Comparison of ENCODE assay signal across 8 cellular contexts in the genomic region with DNA sequence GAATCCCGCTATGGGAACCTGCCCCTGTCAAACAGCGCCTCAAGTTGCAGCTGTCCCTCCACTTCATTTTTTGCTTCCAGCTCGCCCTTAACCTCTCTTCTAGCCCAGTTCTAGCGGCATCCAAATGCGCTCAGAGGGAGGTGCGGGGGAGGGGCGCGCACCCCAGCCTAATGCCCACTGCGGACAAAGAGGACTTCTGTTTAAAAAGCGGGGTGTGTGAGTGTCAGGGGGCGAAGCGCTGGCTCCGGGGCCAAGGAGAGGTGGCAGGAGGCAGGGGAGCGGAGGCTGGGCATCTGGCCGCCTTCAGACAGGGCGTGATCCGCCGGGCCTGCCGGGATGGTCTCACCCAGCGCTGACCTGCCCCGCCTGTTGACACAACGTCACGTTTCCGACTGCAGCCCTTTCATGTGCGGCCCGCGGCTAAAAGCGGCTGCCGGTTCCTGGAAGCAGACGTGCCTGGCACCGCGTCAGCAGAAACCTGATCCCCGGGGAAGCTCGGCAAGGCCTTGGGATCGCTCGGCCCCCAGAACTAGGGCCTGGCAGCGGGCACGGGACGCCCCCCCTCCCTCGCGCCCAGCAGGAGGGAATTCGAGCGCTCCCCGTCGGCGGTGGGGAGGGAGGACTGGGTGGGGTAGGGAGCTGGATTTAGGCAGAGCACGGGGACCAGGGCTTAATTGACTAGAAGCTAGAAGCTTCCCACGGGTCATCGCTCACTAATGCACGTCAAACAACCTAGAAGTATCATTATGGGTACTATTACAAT. TPM values are rescaled to one million over a fixed set of nuclear protein-coding genes. Genes with fewer than 3 reads are reported as not detected.
DNase-seq lines count a peak whose midpoint lies in the region; ATAC-seq and TF ChIP-seq lines count a peak whose summit lies in the region.

No MANE protein-coding gene starts in this region.

- H3K27me3 ChIP-seq in HUES6 (ENCODE audit: control insufficient read depth, insufficient read depth, low read length): peaks cover 4% of the 10 kb centered on the region; the same call in 1 of the 2 replicates

- H3K27ac ChIP-seq in HUES6 (ENCODE audit: low read depth, low read length): peak overlapping the region; percentile 52; the same call in 1 of the 2 replicates

- DNase-seq in DMS53 (lab: John Stamatoyannopoulos, UW) (peak; percentile 90), fibroblast of peridontal ligament (ENCODE audit: extremely low read depth) (peak; percentile 96)
- peak; percentile 57 for DNase-seq in activated T-helper 9 cell treated with anti-CD3 and anti-CD28 coated beads, Interleukin-2, amount 50 U/mL, for 16 hours (ENCODE audit: low read depth)
- DNase-seq in natural killer cell treated with Interleukin-12 subunit alpha and Interleukin-12 subunit beta and Interleukin-15 and Interleukin-18, amount 100 ng/mL, for 72 hours (ENCODE audit: low spot score): peak; percentile 95
- DNase-seq in stimulated activated naive CD8-positive, alpha-beta T cell treated with anti-CD3 and anti-CD28 coated beads, Interleukin-15, amount 100 ng/mL, for 72 hours: peak; percentile 78 to 88

- H3K4me3 Mint-ChIP-seq in natural killer cell treated with Interleukin-12 subunit alpha and Interleukin-12 subunit beta and Interleukin-15 and Interleukin-18, amount 100 ng/mL, for 72 hours: peak overlapping the region; percentile 96
- peak overlapping the region; percentile 93 to 99 for H3K4me3 Mint-ChIP-seq in stimulated activated naive CD8-positive, alpha-beta T cell treated with anti-CD3 and anti-CD28 coated beads, Interleukin-15, amount 100 ng/mL, for 72 hours

- H3K27ac Mint-ChIP-seq in natural killer cell treated with Interleukin-12 subunit alpha and Interleukin-12 subunit beta and Interleukin-15 and Interleukin-18, amount 100 ng/mL, for 72 hours: peak overlapping the region; percentile 91 to 97
- H3K27ac Mint-ChIP-seq in stimulated activated naive CD8-positive, alpha-beta T cell treated with anti-CD3 and anti-CD28 coated beads, Interleukin-15, amount 100 ng/mL, for 72 hours: peak overlapping the region; percentile 83 to 97

- no peaks in the 10 kb centered on the region for H3K9me3 Mint-ChIP-seq in natural killer cell treated with Interleukin-12 subunit alpha and Interleukin-12 subunit beta and Interleukin-15 and Interleukin-18, amount 100 ng/mL, for 72 hours
- no peaks in the 10 kb centered on the region for H3K9me3 Mint-ChIP-seq in stimulated activated naive CD8-positive, alpha-beta T cell treated with anti-CD3 and anti-CD28 coated beads, Interleukin-15, amount 100 ng/mL, for 72 hours

- H3K36me3 ChIP-seq in HUES6 (ENCODE audit: control insufficient read depth, insufficient read depth, low read length): peaks cover 25% of the 10 kb centered on the region; the same call in 1 of the 2 replicates

- ATAC-seq in GM21447 (IDR thresholded peaks at IDR 0.05; ENCODE audit: unreplicated experiment): peak; percentile 58
- ATAC-seq in natural killer cell treated with Interleukin-12 subunit alpha and Interleukin-12 subunit beta and Interleukin-15 and Interleukin-18, amount 100 ng/mL, for 72 hours: peak; percentile 86 to 88
- ATAC-seq in stimulated activated naive CD8-positive, alpha-beta T cell treated with anti-CD3 and anti-CD28 coated beads, Interleukin-15, amount 100 ng/mL, for 72 hours: peak; percentile 73

- peaks cover 48% of the 10 kb centered on the region for H3K36me3 Mint-ChIP-seq in natural killer cell treated with Interleukin-12 subunit alpha and Interleukin-12 subunit beta and Interleukin-15 and Interleukin-18, amount 100 ng/mL, for 72 hours

- peak overlapping the region; percentile 52 for H3K4me3 ChIP-seq in HUES6 (ENCODE audit: low read depth, low read length)

- no peaks in the 10 kb centered on the region for H3K9me3 ChIP-seq in HUES6 (ENCODE audit: control insufficient read depth, insufficient read depth, low read depth, low read length)

- H3K9ac ChIP-seq in HUES6 (ENCODE audit: low read length): peak overlapping the region; percentile 56

- peaks cover 56 to 81% of the 10 kb centered on the region in 2 donors for H3K4me1 Mint-ChIP-seq in natural killer cell treated with Interleukin-12 subunit alpha and Interleukin-12 subunit beta and Interleukin-15 and Interleukin-18, amount 100 ng/mL, for 72 hours (ENCODE audit: low read depth in 2 of 2)
- H3K4me1 Mint-ChIP-seq in stimulated activated naive CD8-positive, alpha-beta T cell treated with anti-CD3 and anti-CD28 coated beads, Interleukin-15, amount 100 ng/mL, for 72 hours: peaks cover 62% of the 10 kb centered on the region

- peaks cover 47% of the 10 kb centered on the region for H3K4me1 ChIP-seq in HUES6 (ENCODE audit: control insufficient read depth, insufficient read depth, low read length)

- no peaks in the 10 kb centered on the region for H3K27me3 Mint-ChIP-seq in natural killer cell treated with Interleukin-12 subunit alpha and Interleukin-12 subunit beta and Interleukin-15 and Interleukin-18, amount 100 ng/mL, for 72 hours
- H3K27me3 Mint-ChIP-seq in stimulated activated naive CD8-positive, alpha-beta T cell treated with anti-CD3 and anti-CD28 coated beads, Interleukin-15, amount 100 ng/mL, for 72 hours: no peaks in the 10 kb centered on the region

TF ChIP-seq in PFSK-1, 5 proteins besides CTCF, POLR2A, EP300 and RAD21:
- TF ChIP-seq TAF1 (IDR thresholded peaks at IDR 0.05; ENCODE audit: borderline replicate concordance, insufficient read depth, low read length) (no peak), POLR2AphosphoS5 (IDR thresholded peaks at IDR 0.05; ENCODE audit: low read depth, low read length) (peak; percentile 23; the same call in 1 of the 2 replicates), REST (IDR thresholded peaks at IDR 0.05; ENCODE audit: insufficient read depth in 1 of 2, low read depth in 2 of 2, low read length in 2 of 2) (peak in 1 of 2 experiments; percentile 50; a peak in 1 of 4 replicates)

RNA-seq across cellular contexts. Expression of gene BHLHE40, which starts 7.6 kb away (rescaled TPM):
- 37.0 TPM for polyA plus RNA-seq in PFSK-1 (2012; ENCODE audit: insufficient read length, low read depth)
- total RNA-seq in natural killer cell treated with Interleukin-12 subunit alpha and Interleukin-12 subunit beta and Interleukin-15 and Interleukin-18, amount 100 ng/mL, for 72 hours: 100 to 1,000 TPM; 579 to 941 TPM

Comparison
In these comparisons a context has a peak if more than half of its experiments do, and no peak if none do; other contexts are left out.
1. Peak in every context shown above with its lines: DNase-seq, ATAC-seq, H3K4me3 ChIP-seq and H3K27ac ChIP-seq.